In genomic region chr7:36389371-36390198, GRCh38 we compare ENCODE assay signal across 8 cellular contexts. TPM values are rescaled to one million over a fixed set of nuclear protein-coding genes. Genes with fewer than 3 reads are reported as not detected.
DNase-seq lines count a peak whose midpoint lies in the region; ATAC-seq and TF ChIP-seq lines count a peak whose summit lies in the region.

Gene ANLN (plus strand): TSS chr7:36389862. CDS start chr7:36390027, 165 bp downstream.

- intact Hi-C loops in spleen (cut with DNase I; ENCODE audit: low total_unique reads), result no loop called here

- H3K4me3 ChIP-seq in spleen, result peak within 1 kb of the TSS; percentile 64 to 87 (median 76)

- H3K27me3 ChIP-seq in spleen (replicated peaks in 1 of 7), result peaks cover 0 to 5% (median 0%) of the 10 kb centered on the region in 7 donors

- ATAC-seq in GM18907 (IDR thresholded peaks at IDR 0.05; ENCODE audit: unreplicated experiment) (peak; percentile 76), HG03139 (IDR thresholded peaks at IDR 0.05; ENCODE audit: unreplicated experiment) (peak; percentile 71)

- H3K27ac ChIP-seq in spleen, result peak within 1 kb of the TSS; percentile 55 to 83 (median 70)

- WGBS in spleen, 5 donors, result 4% methylated on average over 65 to 68 of the region's 68 CpGs

- H3K4me1 ChIP-seq in spleen, result peaks cover 8 to 37% (median 25%) of the 10 kb centered on the region in 6 donors

- H3K36me3 ChIP-seq in spleen, result no peaks in the 10 kb centered on the region

- TF ChIP-seq CTCF in spleen (IDR thresholded peaks at IDR 0.05 in 8 of 11, conservative IDR thresholded peaks at IDR 0.05 in 3 of 11), result peak in 1 of 11 experiments; percentile 27

- DNase-seq in AG08396 (ENCODE audit: low spot score) (peak; percentile 99), NCI-H2227 treated with DMSO at 0.1 percent for 48 hours (lab: John Stamatoyannopoulos, UW) (peak; percentile 62), iris pigment epithelial cell (ENCODE audit: low read depth) (peak; percentile 97), spleen (peak; percentile 97)
- peak; percentile 65 to 77 (median 73) for DNase-seq in activated CD4-positive, CD25-positive, alpha-beta regulatory T cell (lab: John Stamatoyannopoulos, UW)
- DNase-seq in central memory CD4-positive, alpha-beta T cell, result peak; percentile 81

- no peaks in the 10 kb centered on the region for H3K9me3 ChIP-seq in spleen

- peak in 1 of 3 donors; percentile 12 for TF ChIP-seq POLR2A in spleen (IDR thresholded peaks at IDR 0.05)

RNA-seq across cellular contexts. Expression of gene ANLN, which starts in this region (rescaled TPM):
- total RNA-seq in spleen, result 10 to 100 TPM in 2 of 7 donors, 1 to 10 TPM in 5; 1.7 to 14.9 (median 5.1) TPM
- 1 to 10 TPM in 2 of 3 donors, under 1 TPM in 1; 0.91 to 2.1 (median 1.4) TPM for polyA plus RNA-seq in spleen

Comparison
In these comparisons a context has a peak if more than half of its experiments do, and no peak if none do; other contexts are left out.
1. Peak in every context shown above with its lines: DNase-seq, ATAC-seq, H3K4me3 ChIP-seq and H3K27ac ChIP-seq.